ENCODE assay signal across 12 cellular contexts in the genomic region with DNA sequence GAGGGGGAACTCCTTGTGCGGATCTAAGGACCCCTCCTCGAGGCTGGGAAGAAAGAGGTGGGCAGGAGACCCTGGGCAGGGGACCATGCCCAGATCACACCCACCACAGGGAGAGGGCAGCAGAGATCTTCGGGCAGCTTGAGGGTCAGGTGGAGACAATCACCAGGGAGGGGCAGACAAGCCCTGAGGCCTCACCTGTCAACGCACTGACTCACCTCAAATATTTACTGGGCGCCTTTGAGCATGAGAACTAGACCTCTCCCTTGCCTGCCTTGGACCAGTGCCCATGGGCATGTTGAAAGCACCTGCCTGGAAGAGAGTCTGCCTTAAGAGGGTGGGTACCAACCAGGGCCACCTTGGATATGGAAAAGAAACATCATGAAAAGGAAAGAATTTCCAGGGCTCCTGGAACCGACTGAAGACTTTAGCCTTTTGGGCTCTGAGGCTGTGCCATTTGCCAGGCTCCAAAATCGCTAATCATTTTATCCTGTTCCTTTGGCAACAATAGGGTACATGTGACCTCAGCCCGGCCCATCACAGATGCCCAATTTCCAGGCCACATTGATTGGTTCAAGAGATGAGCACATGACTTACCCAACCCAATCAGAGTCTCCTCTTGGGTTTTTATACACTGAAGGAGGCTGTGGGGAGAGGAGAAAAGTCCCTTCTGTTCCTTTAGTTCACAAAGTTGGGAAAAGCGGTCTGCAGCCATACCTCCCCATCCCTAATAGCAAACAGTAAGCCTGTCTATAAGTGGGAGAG. TPM values are rescaled to one million over a fixed set of nuclear protein-coding genes. Genes with fewer than 3 reads are reported as not detected.
A peak's percentile ranks its signal among the peaks of the same experiment; 100 is the strongest.
DNase-seq lines count a peak whose midpoint lies in the region; ATAC-seq, FAIRE-seq and TF ChIP-seq lines count a peak whose summit lies in the region.
"Had no signal": no experiment of that assay in that cellular context is flagged by ENCODE, and none has a peak within 500 bp of the region (broad histone marks: within the 10 kb centered on the region; RNA-seq: fewer than 3 reads in every experiment).

No MANE protein-coding gene starts in this region.

- peak; percentile 91 for FAIRE-seq in keratinocyte (lab: Jason Lieb, UNC)
- FAIRE-seq: TTC549 had no signal

- H3K27ac ChIP-seq in OCI-LY7 (ENCODE audit: low read depth, low read length, poor library complexity, severe bottlenecking) (no peak overlapping the region), keratinocyte (ENCODE audit: control insufficient read depth, insufficient read depth, low read length) (peak overlapping the region; percentile 65)
- H3K27ac ChIP-seq: thoracic aorta had no signal

- H3K9me3 ChIP-seq in BE2C (no peaks in the 10 kb centered on the region), OCI-LY7 (ENCODE audit: low read length) (no peaks in the 10 kb centered on the region), keratinocyte (ENCODE audit: control insufficient read depth, low read depth, low read length) (no peaks in the 10 kb centered on the region)
- H3K9me3 ChIP-seq: thoracic aorta had no signal

- TF ChIP-seq RAD21 in Ishikawa (IDR thresholded peaks at IDR 0.05; ENCODE audit: low read depth), result peak; percentile 78

- H2AFZ ChIP-seq in OCI-LY7 (ENCODE audit: low read length) (peak overlapping the region; percentile 27; the same call in 1 of the 2 replicates), keratinocyte (ENCODE audit: control insufficient read depth, low read length) (no peak overlapping the region)

- no peak overlapping the region for H3K4me3 ChIP-seq in BE2C (ENCODE audit: low read depth, low read length)
- no peak overlapping the region for H3K4me3 ChIP-seq in OCI-LY7 (ENCODE audit: low read depth, low read length, poor library complexity, severe bottlenecking)
- no peak overlapping the region for H3K4me3 ChIP-seq in keratinocyte (ENCODE audit: control insufficient read depth in 2 of 3, extremely low read depth in 1 of 3, insufficient read depth in 2 of 3, low read depth in 1 of 3, low read length in 3 of 3)
- H3K4me3 ChIP-seq: thoracic aorta had no signal

- no peak for ATAC-seq in activated CD4-positive, CD25-positive, alpha-beta regulatory T cell treated with anti-CD3 and anti-CD28 coated beads, Interleukin-2, amount 50 U/mL, for 24 hours
- no peak for ATAC-seq in HG02870 (IDR thresholded peaks at IDR 0.05; ENCODE audit: unreplicated experiment)
- ATAC-seq in HG03135 (IDR thresholded peaks at IDR 0.05; ENCODE audit: unreplicated experiment), result no peak

- dilution Hi-C loops in keratinocyte (cut with MboI; ENCODE audit: extremely low pct_ligation_motif_present, low sequenced_read_pairs), result no loop called here

- 0 out of 2 replicates have a peak, but pooled peaks have one; percentile 13 for TF ChIP-seq CTCF in BE2C (IDR thresholded peaks at IDR 0.05; ENCODE audit: low read depth, low read length)
- TF ChIP-seq CTCF in OCI-LY7 (conservative IDR thresholded peaks at IDR 0.05; ENCODE audit: low read length), result peak; percentile 58
- peak; percentile 92 to 98 (median 98) for TF ChIP-seq CTCF in keratinocyte (optimal IDR thresholded peaks at IDR 0.05 in 1 of 3, IDR thresholded peaks at IDR 0.05 in 1 of 3, conservative IDR thresholded peaks at IDR 0.05 in 1 of 3; ENCODE audit: extremely low read depth in 1 of 3, insufficient read depth in 2 of 3, low read length in 3 of 3)

- CTCF ChIA-PET in OCI-LY7 (lab: Charles Lee; ENCODE audit: unreplicated experiment), result no interaction called here

- DNase-seq in BE2C (peak; percentile 20), OCI-LY7 (ENCODE audit: low spot score) (no peak), keratinocyte (ENCODE audit: low read depth, low spot score) (peak; percentile 95), Kasumi-1 (lab: John Stamatoyannopoulos, UW) (no peak)
- DNase-seq: CD8-positive, alpha-beta memory T cell had no signal

- H4K20me1 ChIP-seq in OCI-LY7 (ENCODE audit: insufficient read depth, low read length) (no peaks in the 10 kb centered on the region), keratinocyte (ENCODE audit: control insufficient read depth, extremely low read depth, insufficient read depth, low read length) (no peaks in the 10 kb centered on the region)

- H3K79me2 ChIP-seq in OCI-LY7 (ENCODE audit: insufficient read depth, low read depth, low read length), result no peaks in the 10 kb centered on the region
- no peaks in the 10 kb centered on the region for H3K79me2 ChIP-seq in keratinocyte (ENCODE audit: control insufficient read depth, insufficient read depth, low read length)

- POLR2A ChIA-PET in OCI-LY7 (lab: Charles Lee), result no interaction called here

- no TSS peak for BruUV-seq in OCI-LY7 (replicated peaks; lab: Mats Ljungman, UMichigan)

- H3K4me1 ChIP-seq in BE2C (no peaks in the 10 kb centered on the region; the same call in 1 of the 2 replicates), OCI-LY7 (ENCODE audit: insufficient read depth, low read length, poor library complexity, severe bottlenecking) (peaks cover 27% of the 10 kb centered on the region), keratinocyte (ENCODE audit: control insufficient read depth, extremely low read depth, insufficient read depth, low read length) (peaks cover 74% of the 10 kb centered on the region)

- H3K36me3 ChIP-seq in BE2C (no peaks in the 10 kb centered on the region), OCI-LY7 (ENCODE audit: insufficient read depth, low read length) (no peaks in the 10 kb centered on the region), keratinocyte (ENCODE audit: control insufficient read depth in 2 of 2, extremely low read depth in 1 of 2, insufficient read depth in 2 of 2, low read length in 2 of 2) (no peaks in the 10 kb centered on the region)
- H3K36me3 ChIP-seq: thoracic aorta had no signal

- no peaks in the 10 kb centered on the region for H3K9me2 ChIP-seq in OCI-LY7 (ENCODE audit: insufficient read depth, low read length)

- H3K27me3 ChIP-seq in BE2C (no peaks in the 10 kb centered on the region), keratinocyte (ENCODE audit: control insufficient read depth, extremely low read depth, insufficient read depth, low read length) (no peaks in the 10 kb centered on the region)

- no peak overlapping the region for H3K4me2 ChIP-seq in OCI-LY7 (ENCODE audit: low read length)
- H3K4me2 ChIP-seq in keratinocyte (ENCODE audit: control insufficient read depth, extremely low read depth, insufficient read depth, low read depth, low read length), result peak overlapping the region; percentile 42

- no peak for TF ChIP-seq EP300 in Ishikawa (IDR thresholded peaks at IDR 0.05; ENCODE audit: borderline replicate concordance)

- H3K9me1 ChIP-seq in keratinocyte (ENCODE audit: control insufficient read depth, extremely low read depth, insufficient read depth, low read length), result no peaks in the 10 kb centered on the region

- intact Hi-C loops in OCI-LY7 (cut with micrococcal nuclease; ENCODE audit: unreplicated experiment), result loop anchor here (10.0 kb wide), 1 partner anchor 645 kb away; no protein-coding TSS in a partner anchor

- peak overlapping the region; percentile 39 for H3K9ac ChIP-seq in keratinocyte (ENCODE audit: control insufficient read depth, extremely low read depth, insufficient read depth, low read length)

TF ChIP-seq in Ishikawa, 13 proteins besides CTCF, POLR2A, EP300 and RAD21 (continues in another document):
- TF ChIP-seq, protein P1, sequence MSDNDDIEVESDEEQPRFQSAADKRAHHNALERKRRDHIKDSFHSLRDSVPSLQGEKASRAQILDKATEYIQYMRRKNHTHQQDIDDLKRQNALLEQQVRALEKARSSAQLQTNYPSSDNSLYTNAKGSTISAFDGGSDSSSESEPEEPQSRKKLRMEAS (IDR thresholded peaks at IDR 0.05), result peak; percentile 55; the same call in 1 of the 2 replicates
- TF ChIP-seq YY1 (IDR thresholded peaks at IDR 0.05; ENCODE audit: low read depth), result 0 out of 2 replicates have a peak, but pooled peaks have one; percentile 14
- peak; percentile 87 for TF ChIP-seq NFIC (IDR thresholded peaks at IDR 0.05)
- 0 out of 2 replicates have a peak, but pooled peaks have one; percentile 33 for TF ChIP-seq FOXM1 (IDR thresholded peaks at IDR 0.05; ENCODE audit: borderline replicate concordance, low read depth)
- no peak for TF ChIP-seq CEBPB (IDR thresholded peaks at IDR 0.05)

RNA-seq across cellular contexts. Expression of gene SPINK4, which starts 10.4 kb away (rescaled TPM):
- not detected for polyA plus RNA-seq in BE2C (2012; ENCODE audit: insufficient read depth, insufficient read length, low read depth)
- total RNA-seq in OCI-LY7 (2014; rRNA removed; shearing (Covaris generic)), result 0.51 TPM in 1 of 2 replicates, not detected in the other
- not detected in 2 replicates for total RNA-seq in OCI-LY7 (2022)
- polyA plus RNA-seq in keratinocyte, result 0.85 TPM in 1 of 3 replicates, not detected in the others
- polyA plus RNA-seq in keratinocyte (2011; ENCODE audit: low read depth), result not detected
- polyA plus RNA-seq in keratinocyte (2011; cell fraction: cytosol; rRNA removed), result not detected in 2 replicates
- not detected in 2 replicates for polyA plus RNA-seq in keratinocyte (2011; cell fraction: nucleus; rRNA removed)
- polyA plus RNA-seq in keratinocyte (2012; ENCODE audit: low replicate concordance), result 3.1 TPM in 1 of 2 replicates, not detected in the other
- polyA minus RNA-seq in keratinocyte, result not detected in 3 replicates
- polyA minus RNA-seq in keratinocyte (2011; cell fraction: cytosol; rRNA and poly(A)+ RNA removed), result 26.5 TPM
- polyA minus RNA-seq in keratinocyte (2011; cell fraction: nucleus; rRNA and poly(A)+ RNA removed), result 3.7 and 5.7 TPM in 2 replicates
- total RNA-seq: CD8-positive, alpha-beta memory T cell; thoracic aorta had no signal
- polyA plus RNA-seq: CD8-positive, alpha-beta memory T cell; IgD-negative memory B cell had no signal

RNA-seq across cellular contexts. Expression of gene BAG1, which starts 35.0 kb away (rescaled TPM):
- 92.6 TPM for polyA plus RNA-seq in BE2C (2012; ENCODE audit: insufficient read depth, insufficient read length, low read depth)
- total RNA-seq in OCI-LY7 (2014; rRNA removed; shearing (Covaris generic)), result 48.1 and 68.3 TPM in 2 replicates
- total RNA-seq in OCI-LY7 (2022), result 69.6 and 86.0 TPM in 2 replicates
- 22.4 to 30.1 TPM (median 25.1 TPM) in 3 replicates for polyA plus RNA-seq in keratinocyte
- polyA plus RNA-seq in keratinocyte (2011; ENCODE audit: low read depth), result 60.0 TPM
- 25.8 and 35.4 TPM in 2 replicates for polyA plus RNA-seq in keratinocyte (2011; cell fraction: cytosol; rRNA removed)
- polyA plus RNA-seq in keratinocyte (2011; cell fraction: nucleus; rRNA removed), result 32.7 and 39.1 TPM in 2 replicates
- polyA plus RNA-seq in keratinocyte (2012; ENCODE audit: low replicate concordance), result 22.1 and 64.9 TPM in 2 replicates
- 3.9 to 22.9 TPM (median 17.7 TPM) in 3 replicates for polyA minus RNA-seq in keratinocyte
- polyA minus RNA-seq in keratinocyte (2011; cell fraction: cytosol; rRNA and poly(A)+ RNA removed), result 16.9 TPM
- 67.5 and 70.0 TPM in 2 replicates for polyA minus RNA-seq in keratinocyte (2011; cell fraction: nucleus; rRNA and poly(A)+ RNA removed)

RNA-seq across cellular contexts. Expression of gene CHMP5, which starts 35.3 kb away (rescaled TPM):
- 57.8 TPM for polyA plus RNA-seq in BE2C (2012; ENCODE audit: insufficient read depth, insufficient read length, low read depth)
- total RNA-seq in OCI-LY7 (2014; rRNA removed; shearing (Covaris generic)), result 31.2 and 39.7 TPM in 2 replicates
- 50.1 and 51.5 TPM in 2 replicates for total RNA-seq in OCI-LY7 (2022)
- polyA plus RNA-seq in keratinocyte, result 80.0 to 132 TPM (median 82.7 TPM) in 3 replicates
- 154 TPM for polyA plus RNA-seq in keratinocyte (2011; ENCODE audit: low read depth)
- 93.3 and 137 TPM in 2 replicates for polyA plus RNA-seq in keratinocyte (2011; cell fraction: cytosol; rRNA removed)
- polyA plus RNA-seq in keratinocyte (2011; cell fraction: nucleus; rRNA removed), result 59.9 and 92.7 TPM in 2 replicates
- 72.5 and 125 TPM in 2 replicates for polyA plus RNA-seq in keratinocyte (2012; ENCODE audit: low replicate concordance)
- 2.2 to 32.5 TPM (median 14.6 TPM) in 3 replicates for polyA minus RNA-seq in keratinocyte
- 29.4 TPM for polyA minus RNA-seq in keratinocyte (2011; cell fraction: cytosol; rRNA and poly(A)+ RNA removed)
- 10.1 and 21.1 TPM in 2 replicates for polyA minus RNA-seq in keratinocyte (2011; cell fraction: nucleus; rRNA and poly(A)+ RNA removed)

Comparison
In these comparisons a context has a peak if more than half of its experiments do, and no peak if none do; other contexts are left out.
1. DNase-seq: peak in BE2C (single experiment) and keratinocyte (single experiment); none in OCI-LY7 (single experiment) and Kasumi-1 (0 of 2).
2. CTCF ChIP-seq: peak in every context shown above with its lines; median percentile 98 in keratinocyte; 58 in OCI-LY7; 13 in BE2C.